Comparison of ENCODE assay signal across 8 cellular contexts in the genomic region with DNA sequence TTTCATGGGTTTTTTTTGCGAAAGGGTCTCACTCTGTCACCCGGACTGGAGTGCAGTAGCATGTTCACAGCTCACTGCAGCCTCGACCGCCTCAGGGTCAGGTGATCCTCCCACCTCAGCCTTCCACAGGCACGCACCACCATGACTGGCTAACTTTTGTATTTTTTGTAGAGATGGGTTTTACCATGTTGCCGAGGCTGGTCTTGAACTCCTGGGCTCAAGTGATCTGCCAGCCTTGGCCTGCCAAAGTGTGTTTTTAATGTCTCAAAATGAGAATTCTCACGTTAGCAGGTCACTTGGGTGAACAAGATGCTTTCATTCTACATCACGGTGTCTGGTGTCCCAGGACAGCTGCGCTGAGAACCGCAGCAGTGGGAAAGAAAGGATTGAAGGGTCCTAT. TPM values are rescaled to one million over a fixed set of nuclear protein-coding genes. Genes with fewer than 3 reads are reported as not detected.
DNase-seq lines count a peak whose midpoint lies in the region; ATAC-seq and TF ChIP-seq lines count a peak whose summit lies in the region.
"Had no signal": no experiment of that assay in that cellular context is flagged by ENCODE, and none has a peak within 500 bp of the region (broad histone marks: within the 10 kb centered on the region; RNA-seq: fewer than 3 reads in every experiment).

No MANE protein-coding gene starts in this region.

- intact Hi-C loops in dorsolateral prefrontal cortex (cut with DNase I) (loop anchor here in 1 of 2 donors (2.0 to 10.0 kb wide), 2 partner anchors 54 to 816 kb away; partner anchors contain the start of gene FOXC2), gastrocnemius medialis (cut with DNase I; ENCODE audit: low total_unique reads) (loop anchor here (2.0 to 10.0 kb wide), 2 partner anchors 22 to 716 kb away; no protein-coding TSS in a partner anchor)

- H3K36me3 ChIP-seq in CD8-positive, alpha-beta memory T cell (ENCODE audit: insufficient read depth, low read length) = no peaks in the 10 kb centered on the region
- no peaks in the 10 kb centered on the region for H3K36me3 ChIP-seq in Loucy (ENCODE audit: insufficient read depth, low read length)
- no peaks in the 10 kb centered on the region for H3K36me3 ChIP-seq in gastrocnemius medialis

- peaks cover 21% of the 10 kb centered on the region for H4K20me1 ChIP-seq in Loucy (ENCODE audit: insufficient read depth, low read length, poor library complexity, severe bottlenecking)

- TF ChIP-seq POLR2A in gastrocnemius medialis (IDR thresholded peaks at IDR 0.05) = no peak

- in situ Hi-C loops in gastrocnemius medialis (cut with MboI; ENCODE audit: low sequenced_read_pairs in 4 of 4) = loop anchor here in 2 of 4 donors (25.0 kb wide), 2 partner anchors 382 to 818 kb away; partner anchors contain the start of genes FOXC2 (in 1 of the 2), KLHDC4 (in 1 of the 2) and MTHFSD (in 1 of the 2)

- H3K4me2 ChIP-seq in Loucy (ENCODE audit: low read depth, low read length, poor library complexity, severe bottlenecking) = peak overlapping the region; percentile 88

- H3K27ac ChIP-seq in CD8-positive, alpha-beta memory T cell (ENCODE audit: low read depth, low read length) = no peak overlapping the region
- peak overlapping the region in 30 of 59 donors; percentile 5 to 98 (median 58) for H3K27ac ChIP-seq in dorsolateral prefrontal cortex
- peak overlapping the region; percentile 83 to 97 (median 94) for H3K27ac ChIP-seq in gastrocnemius medialis

- H3K9me3 Mint-ChIP-seq in CD8-positive, alpha-beta memory T cell = peaks cover 0 to 3% (median 3%) of the 10 kb centered on the region in 5 donors

- H3K4me1 Mint-ChIP-seq in CD8-positive, alpha-beta memory T cell = peaks cover 45 to 72% (median 49%) of the 10 kb centered on the region in 3 donors

- CTCF ChIA-PET in CD8-positive, alpha-beta memory T cell (lab: Charles Lee) = interaction anchor here (0.9 to 4.8 kb wide), 2 partner anchors 14 to 56 kb away, joined by 3 to 41 read pairs; no protein-coding TSS in a partner anchor

- H3K27me3 ChIP-seq in CD8-positive, alpha-beta memory T cell (ENCODE audit: insufficient read depth, low read length, poor library complexity, severe bottlenecking) = no peaks in the 10 kb centered on the region
- no peaks in the 10 kb centered on the region for H3K27me3 ChIP-seq in Loucy (ENCODE audit: insufficient read depth, low read length, poor library complexity, severe bottlenecking)
- no peaks in the 10 kb centered on the region for H3K27me3 ChIP-seq in dorsolateral prefrontal cortex
- H3K27me3 ChIP-seq in gastrocnemius medialis = no peaks in the 10 kb centered on the region

- H3K79me2 ChIP-seq in Loucy (ENCODE audit: insufficient read depth, low read length) = peaks cover 67% of the 10 kb centered on the region

- H3K27me3 Mint-ChIP-seq in CD8-positive, alpha-beta memory T cell = peaks cover 0 to 7% of the 10 kb centered on the region in 2 donors

- peak overlapping the region; percentile 72 to 94 (median 82) for H3K4me3 Mint-ChIP-seq in CD8-positive, alpha-beta memory T cell

- H2AFZ ChIP-seq in Loucy (ENCODE audit: low read length) = no peak overlapping the region

- no peaks in the 10 kb centered on the region for H3K9me3 ChIP-seq in CD8-positive, alpha-beta memory T cell (ENCODE audit: low read length)
- H3K9me3 ChIP-seq in Loucy (ENCODE audit: insufficient read depth, low read depth, low read length) = no peaks in the 10 kb centered on the region
- no peaks in the 10 kb centered on the region for H3K9me3 ChIP-seq in gastrocnemius medialis

- peaks cover 0 to 32% (median 2%) of the 10 kb centered on the region in 3 donors for H3K36me3 Mint-ChIP-seq in CD8-positive, alpha-beta memory T cell

- ATAC-seq in gastrocnemius medialis (no peak), GM18870 (IDR thresholded peaks at IDR 0.05; ENCODE audit: unreplicated experiment) (no peak)

- TF ChIP-seq CTCF in Loucy (conservative IDR thresholded peaks at IDR 0.05; ENCODE audit: low read length) (no peak), dorsolateral prefrontal cortex (IDR thresholded peaks at IDR 0.05 in 54 of 56, conservative IDR thresholded peaks at IDR 0.05 in 2 of 56; ENCODE audit: low read depth in 1 of 56, partially characterized antibody in 56 of 56) (no peak), gastrocnemius medialis (IDR thresholded peaks at IDR 0.05 in 4 of 5, conservative IDR thresholded peaks at IDR 0.05 in 1 of 5) (no peak)

- POLR2A ChIA-PET in CD8-positive, alpha-beta memory T cell (lab: Charles Lee) = no interaction called here

- no peaks in the 10 kb centered on the region for H3K9me2 ChIP-seq in Loucy (replicated peaks; ENCODE audit: low read depth, low read length)

- peaks cover 31% of the 10 kb centered on the region for H3K4me1 ChIP-seq in CD8-positive, alpha-beta memory T cell (ENCODE audit: insufficient read depth, low read length)
- H3K4me1 ChIP-seq in Loucy (ENCODE audit: insufficient read depth, low read length, poor library complexity, severe bottlenecking) (peaks cover 32% of the 10 kb centered on the region), gastrocnemius medialis (peaks cover 58 to 68% of the 10 kb centered on the region in 2 donors)

- H3K4me3 ChIP-seq in CD8-positive, alpha-beta memory T cell (ENCODE audit: low read length) = peak overlapping the region; percentile 34
- H3K4me3 ChIP-seq in Loucy (ENCODE audit: low read length, poor library complexity, severe bottlenecking) = peak overlapping the region; percentile 79
- peak overlapping the region in 31 of 59 donors; percentile 67 to 89 (median 79) for H3K4me3 ChIP-seq in dorsolateral prefrontal cortex
- H3K4me3 ChIP-seq in gastrocnemius medialis = peak overlapping the region; percentile 53 to 83 (median 80)

- no peaks in the 10 kb centered on the region for H3F3A ChIP-seq in Loucy (ENCODE audit: low read depth)

- peak overlapping the region in 7 of 8 donors; percentile 48 to 99 (median 90) for H3K27ac Mint-ChIP-seq in CD8-positive, alpha-beta memory T cell

- peak overlapping the region; percentile 77 for H3K9ac ChIP-seq in Loucy (ENCODE audit: low read depth, low read length, poor library complexity, severe bottlenecking)

- DNase-seq in CD8-positive, alpha-beta memory T cell = no peak
- peak in 1 of 10 donors; percentile 33 for DNase-seq in dorsolateral prefrontal cortex
- DNase-seq in gastrocnemius medialis = no peak
- no peak for DNase-seq in activated effector memory CD4-positive, alpha-beta T cell treated with anti-CD3 and anti-CD28 coated beads, Interleukin-2, amount 50 U/mL, for 16 hours
- DNase-seq in LoVo (ENCODE audit: low spot score) = no peak
- DNase-seq: NCI-H1694 treated with DMSO at 0.1 percent for 48 hours had no signal

RNA-seq across cellular contexts. Expression of gene FBXO31, which starts 3.2 kb away (rescaled TPM):
- total RNA-seq in CD8-positive, alpha-beta memory T cell = 10 to 100 TPM; 35.6 to 40.9 TPM
- polyA plus RNA-seq in CD8-positive, alpha-beta memory T cell = 27.4 TPM
- total RNA-seq in dorsolateral prefrontal cortex = 100 to 1,000 TPM in 6 of 120 experiments, 10 to 100 TPM in 114; 43.6 to 107 (median 78.8) TPM
- 100 to 1,000 TPM; 156 to 264 (median 201) TPM for total RNA-seq in gastrocnemius medialis

RNA-seq across cellular contexts. Expression of gene MAP1LC3B, which starts 11.7 kb away (rescaled TPM):
- total RNA-seq in CD8-positive, alpha-beta memory T cell = 10 to 100 TPM; 47.1 to 51.5 TPM
- 151 TPM for polyA plus RNA-seq in CD8-positive, alpha-beta memory T cell
- 100 to 1,000 TPM in 115 of 120 experiments, 10 to 100 TPM in 5; 88.4 to 163 (median 131) TPM for total RNA-seq in dorsolateral prefrontal cortex
- total RNA-seq in gastrocnemius medialis = 100 to 1,000 TPM in 3 of 4 donors, 10 to 100 TPM in 1; 76.3 to 165 (median 122) TPM
